Comparison of ENCODE assay signal across 24 cellular contexts in genomic region chr16:49800876-49801275, GRCh38. TPM values are rescaled to one million over a fixed set of nuclear protein-coding genes. Genes with fewer than 3 reads are reported as not detected.
DNase-seq lines count a peak whose midpoint lies in the region; ATAC-seq and TF ChIP-seq lines count a peak whose summit lies in the region.
"Had no signal": no experiment of that assay in that cellular context is flagged by ENCODE, and none has a peak within 500 bp of the region (broad histone marks: within the 10 kb centered on the region; RNA-seq: fewer than 3 reads in every experiment).

No MANE protein-coding gene starts in this region.

- no peaks in the 10 kb centered on the region for H3K79me2 ChIP-seq in GM23248 (ENCODE audit: insufficient read depth)

- in situ Hi-C loops in GM23248 (cut with MboI) = no loop called here

- 37 to 43% methylated on average over 11 of the region's 11 CpGs for WGBS in GM23248 (ENCODE audit: low coverage in 1 of 2, low lambda C conversion rate in 2 of 2, missing lambda C conversion rate in 2 of 2), 2 experiments

- H3K36me3 ChIP-seq in GM06990 (ENCODE audit: control insufficient read depth, insufficient read depth, low read length) (no peaks in the 10 kb centered on the region), GM23248 (ENCODE audit: low read depth) (no peaks in the 10 kb centered on the region)

- H2AFZ ChIP-seq in GM23248 = no peak overlapping the region
- H2AFZ ChIP-seq: GM23338 had no signal

- no peaks in the 10 kb centered on the region for H3F3A ChIP-seq in GM23248 (ENCODE audit: insufficient read depth)

- H3K27ac ChIP-seq in GM23248 = no peak overlapping the region

- H3K4me2 ChIP-seq in GM23248 (ENCODE audit: unreplicated experiment) = no peak overlapping the region
- H3K4me2 ChIP-seq: GM23338 had no signal

- H3K9me2 ChIP-seq in GM23248 (ENCODE audit: insufficient read depth) = no peaks in the 10 kb centered on the region

- H4K20me1 ChIP-seq in GM23248 (ENCODE audit: insufficient read depth) = no peaks in the 10 kb centered on the region

- intact Hi-C loops in posterior cingulate gyrus (cut with DNase I) = no loop called here

- DNase-seq in GM06990 (ENCODE audit: extremely low read depth, insufficient read length) (peak; percentile 8), MV-4-11 (lab: John Stamatoyannopoulos, UW) (peak; percentile 69), medulla oblongata (ENCODE audit: extremely low spot score) (peak; percentile 25), amniotic stem cell (lab: John Stamatoyannopoulos, UW) (no peak), posterior cingulate gyrus (no peak), GM23248 (no peak)
- DNase-seq in activated effector memory CD4-positive, alpha-beta T cell treated with Interleukin-2 at 50 U/mL for 16 hours = no peak
- DNase-seq: activated CD4-positive, alpha-beta T cell treated with anti-CD3 and anti-CD28 coated beads, Interleukin-2, amount 50 U/mL, for 1 hour; aorta; CD4-positive, alpha-beta memory T cell; DND-41; effector memory CD8-positive, alpha-beta T cell; mucosa of descending colon; NCI-H1105; NCI-H2107; NCI-H526; right cardiac atrium; stimulated activated naive CD4-positive, alpha-beta T cell; SW 1271 had no signal

- H3K4me3 ChIP-seq in GM06990 (replicated peaks; ENCODE audit: low read depth, low read length) = no peak overlapping the region
- no peak overlapping the region for H3K4me3 ChIP-seq in GM23248
- H3K4me3 ChIP-seq: GM23338, K562, mucosa of descending colon had no signal

- no peak overlapping the region for H3K9ac ChIP-seq in GM23248

- no peak for TF ChIP-seq CTCF in GM06990 (IDR thresholded peaks at IDR 0.05; ENCODE audit: insufficient read depth, low read length, poor library complexity, severe bottlenecking)

- H3K4me1 ChIP-seq in GM23248 (ENCODE audit: insufficient read depth) = no peaks in the 10 kb centered on the region

- peaks cover 3% of the 10 kb centered on the region for H3K27me3 ChIP-seq in GM06990 (replicated peaks; ENCODE audit: control insufficient read depth, insufficient read depth, low read length)
- H3K27me3 ChIP-seq in GM23248 (replicated peaks; ENCODE audit: insufficient read depth) = no peaks in the 10 kb centered on the region

- peak; percentile 80 for ATAC-seq in GM21723 (IDR thresholded peaks at IDR 0.05; ENCODE audit: unreplicated experiment)
- ATAC-seq: effector memory CD8-positive, alpha-beta T cell; GM23338; K562; left lobe of liver; mucosa of descending colon; Panc1 had no signal

- no peaks in the 10 kb centered on the region for H3K9me3 ChIP-seq in GM23248 (ENCODE audit: low read depth)
- H3K9me3 ChIP-seq: mucosa of descending colon had no signal

RNA-seq across cellular contexts. Expression of gene ZNF423, which starts 55.0 kb away (rescaled TPM):
- total RNA-seq in GM23248 (2014; rRNA removed; shearing (Covaris generic)) = 0.13 and 0.43 TPM in 2 replicates
- 0.49 and 0.72 TPM in 2 replicates for polyA plus RNA-seq in GM23248 (2016; fragmentation: Nextera tagmentation; extraction: Ambion mirVana)
- total RNA-seq: CD4-positive, alpha-beta memory T cell; K562 had no signal
- polyA plus RNA-seq: CD4-positive, alpha-beta memory T cell; K562 had no signal

Comparison
In these comparisons a context has a peak if more than half of its experiments do, and no peak if none do; other contexts are left out.
1. DNase-seq: peak in GM06990 (single experiment), MV-4-11 (single experiment) and medulla oblongata (single experiment); none in amniotic stem cell (single experiment), posterior cingulate gyrus (0 of 10), activated effector memory CD4-positive, alpha-beta T cell treated with Interleukin-2 at 50 U/mL for 16 hours (single experiment) and GM23248 (single experiment).